ENCODE assay signal across 27 cellular contexts in genomic region chr1:214503553-214503952, GRCh38. TPM values are rescaled to one million over a fixed set of nuclear protein-coding genes. Genes with fewer than 3 reads are reported as not detected.
DNase-seq lines count a peak whose midpoint lies in the region; ATAC-seq and TF ChIP-seq lines count a peak whose summit lies in the region.
"Had no signal": no experiment of that assay in that cellular context is flagged by ENCODE, and none has a peak within 500 bp of the region (broad histone marks: within the 10 kb centered on the region; RNA-seq: fewer than 3 reads in every experiment).

No MANE protein-coding gene starts in this region.

- no peak for ATAC-seq in psoas muscle
- ATAC-seq: gastroesophageal sphincter; left lobe of liver; stimulated activated naive CD8-positive, alpha-beta T cell treated with anti-CD3 and anti-CD28 coated beads, Interleukin-15, Interleukin-2, amounts not matched to agents 100 U/mL and 50 U/mL, for 24 hours had no signal

- H3K4me1 ChIP-seq in psoas muscle: peaks cover 61% of the 10 kb centered on the region

- peak; percentile 13 for DNase-seq in DMS153 (lab: John Stamatoyannopoulos, UW)
- no peak for DNase-seq in DMS153 treated with DMSO at 0.1 percent for 48 hours (lab: John Stamatoyannopoulos, UW; ENCODE audit: unreplicated experiment)
- peak; percentile 42 for DNase-seq in M059J (ENCODE audit: low read depth)
- DNase-seq in cardiac fibroblast (ENCODE audit: low read depth in 2 of 2): peak; percentile 30 to 51
- no peak for DNase-seq in psoas muscle
- DNase-seq in HPDE6-E6E7 (ENCODE audit: extremely low spot score): no peak
- DNase-seq in stimulated activated CD4-positive, alpha-beta T cell treated with anti-CD3 and anti-CD28 coated beads, Interleukin-2, amount 100 ng/mL, for 24 hours: no peak
- no peak for DNase-seq in activated CD4-positive, alpha-beta T cell treated with anti-CD3 and anti-CD28 coated beads for 1 hour
- DNase-seq: activated CD4-positive, alpha-beta T cell treated with anti-CD3 and anti-CD28 coated beads, Interleukin-2, amount 50 U/mL, for 4 hours; activated CD4-positive, CD25-positive, alpha-beta regulatory T cell; activated naive CD4-positive, alpha-beta T cell treated with anti-CD3 and anti-CD28 coated beads for 36 hours; adrenal gland; endodermal cell; KG1; naive B cell; NCI-H1436; SHP77; stimulated activated naive CD8-positive, alpha-beta T cell treated with anti-CD3 and anti-CD28 coated beads, Interleukin-15, Interleukin-2, amounts not matched to agents 100 U/mL and 50 U/mL, for 24 hours; SW 1271 had no signal

- H3K9me3 ChIP-seq in psoas muscle: no peaks in the 10 kb centered on the region
- H3K9me3 ChIP-seq: adrenal gland, esophagus muscularis mucosa, gastroesophageal sphincter, thoracic aorta, vagina had no signal

- H3K36me3 ChIP-seq in psoas muscle (ENCODE audit: insufficient read depth in 1 of 2, low read depth in 1 of 2): no peaks in the 10 kb centered on the region
- H3K36me3 ChIP-seq: adrenal gland, esophagus muscularis mucosa, thoracic aorta, vagina had no signal

- peak overlapping the region; percentile 71 for H3K27ac ChIP-seq in psoas muscle
- H3K27ac ChIP-seq: 22Rv1, adrenal gland, coronary artery, esophagus muscularis mucosa, gastroesophageal sphincter, thoracic aorta, vagina had no signal

- TF ChIP-seq CTCF in cardiac fibroblast (IDR thresholded peaks at IDR 0.05; ENCODE audit: low read depth, low read length): no peak
- TF ChIP-seq CTCF in psoas muscle (IDR thresholded peaks at IDR 0.05): no peak

- WGBS in psoas muscle, 3 donors: 87 to 91% (median 89%) methylated on average over 4 of the region's 4 CpGs

- H3K4me3 ChIP-seq in cardiac fibroblast (replicated peaks in 1 of 2; ENCODE audit: low read depth in 2 of 2, low read length in 2 of 2): no peak overlapping the region
- H3K4me3 ChIP-seq in psoas muscle: no peak overlapping the region
- H3K4me3 ChIP-seq: adrenal gland, coronary artery, esophagus muscularis mucosa, gastroesophageal sphincter, hepatocyte, thoracic aorta, vagina had no signal

- intact Hi-C loops in psoas muscle (cut with DNase I): loop anchor here in 1 of 2 donors (5.0 kb wide), 1 partner anchor 34 kb away; no protein-coding TSS in a partner anchor

- H3K27me3 ChIP-seq in psoas muscle (ENCODE audit: insufficient read depth in 3 of 3, low read length in 2 of 3): no peaks in the 10 kb centered on the region
- H3K27me3 ChIP-seq: adrenal gland, esophagus muscularis mucosa, gastroesophageal sphincter, hepatocyte, vagina had no signal

RNA-seq across cellular contexts. Expression of gene PTPN14, which starts 47.8 kb away (rescaled TPM):
- 13.8 and 27.4 TPM in 2 replicates for total RNA-seq in M059J (2014; rRNA removed; shearing (Covaris generic))
- 100 to 1,000 TPM in 1 of 4 donors, 10 to 100 TPM in 3; 50.8 to 106 (median 63.3) TPM for total RNA-seq in psoas muscle
- polyA plus RNA-seq in psoas muscle: 10 to 100 TPM in 1 of 3 donors, 1 to 10 TPM in 2; 7.2 to 27.9 (median 9.1) TPM

Comparison
In these comparisons a context has a peak if more than half of its experiments do, and no peak if none do; other contexts are left out.
1. DNase-seq: peak in DMS153 (single experiment), M059J (single experiment) and cardiac fibroblast (2 of 2); none in DMS153 treated with DMSO at 0.1 percent for 48 hours (single experiment), psoas muscle (0 of 2), HPDE6-E6E7 (single experiment), stimulated activated CD4-positive, alpha-beta T cell treated with anti-CD3 and anti-CD28 coated beads, Interleukin-2, amount 100 ng/mL, for 24 hours (0 of 2) and activated CD4-positive, alpha-beta T cell treated with anti-CD3 and anti-CD28 coated beads for 1 hour (single experiment).